8 cellular contexts compared by ENCODE assay signal in genomic region chr18:55096261-55097026, GRCh38.
DNase-seq lines count a peak whose midpoint lies in the region; ATAC-seq and TF ChIP-seq lines count a peak whose summit lies in the region.

No MANE protein-coding gene starts in this region.

- no peak overlapping the region for H3K9ac ChIP-seq in adipocyte (ENCODE audit: low read length)

- intact Hi-C loops in activated CD4-positive, alpha-beta memory T cell treated with anti-CD3 and anti-CD28 coated beads for 36 hours (cut with micrococcal nuclease) = no loop called here

- H3K36me3 Mint-ChIP-seq in type B pancreatic cell = no peaks in the 10 kb centered on the region
- H3K36me3 Mint-ChIP-seq in activated CD4-positive, alpha-beta memory T cell treated with anti-CD3 and anti-CD28 coated beads for 36 hours = no peaks in the 10 kb centered on the region

- H3K9me3 Mint-ChIP-seq in type B pancreatic cell = no peaks in the 10 kb centered on the region
- H3K9me3 Mint-ChIP-seq in activated CD4-positive, alpha-beta memory T cell treated with anti-CD3 and anti-CD28 coated beads for 36 hours = no peaks in the 10 kb centered on the region

- CTCF ChIA-PET in activated CD4-positive, alpha-beta memory T cell treated with anti-CD3 and anti-CD28 coated beads for 36 hours (lab: Charles Lee) = no interaction called here

- H3K4me3 ChIP-seq in adipocyte (ENCODE audit: low read length) = no peak overlapping the region

- H3K9me3 ChIP-seq in adipocyte (ENCODE audit: control insufficient read depth, low read length) = no peaks in the 10 kb centered on the region

- peaks cover 35% of the 10 kb centered on the region for H3K4me1 Mint-ChIP-seq in type B pancreatic cell (ENCODE audit: unreplicated experiment)
- H3K4me1 Mint-ChIP-seq in activated CD4-positive, alpha-beta memory T cell treated with anti-CD3 and anti-CD28 coated beads for 36 hours (ENCODE audit: low read depth) = no peaks in the 10 kb centered on the region

- no peak overlapping the region for H3K4me3 Mint-ChIP-seq in type B pancreatic cell
- no peak overlapping the region for H3K4me3 Mint-ChIP-seq in activated CD4-positive, alpha-beta memory T cell treated with anti-CD3 and anti-CD28 coated beads for 36 hours

- peaks cover 6% of the 10 kb centered on the region for H3K4me1 ChIP-seq in adipocyte (ENCODE audit: control insufficient read depth, insufficient read depth, low read length)

- no peaks in the 10 kb centered on the region for H3K36me3 ChIP-seq in adipocyte (ENCODE audit: control insufficient read depth, insufficient read depth, low read length, severe bottlenecking)

- H3K27me3 ChIP-seq in adipocyte (replicated peaks; ENCODE audit: control insufficient read depth, insufficient read depth, low read length) = no peaks in the 10 kb centered on the region

- DNase-seq in AG08396 (ENCODE audit: low spot score) (peak; percentile 44), LHCN-M2 (ENCODE audit: low read depth) (peak; percentile 75), adipocyte (ENCODE audit: low read depth) (peak; percentile 82), iPS DF 4.7 (ENCODE audit: extremely low read depth, low spot score) (peak; percentile 25), type B pancreatic cell (ENCODE audit: extremely low spot score, unreplicated experiment) (no peak), DMS153 (lab: John Stamatoyannopoulos, UW) (no peak)
- no peak for DNase-seq in activated CD4-positive, alpha-beta memory T cell treated with anti-CD3 and anti-CD28 coated beads for 36 hours

- ATAC-seq in GM18867 (IDR thresholded peaks at IDR 0.05; ENCODE audit: unreplicated experiment) = peak; percentile 81

- H3K27ac Mint-ChIP-seq in type B pancreatic cell = no peak overlapping the region
- H3K27ac Mint-ChIP-seq in activated CD4-positive, alpha-beta memory T cell treated with anti-CD3 and anti-CD28 coated beads for 36 hours = no peak overlapping the region

- POLR2A ChIA-PET in activated CD4-positive, alpha-beta memory T cell treated with anti-CD3 and anti-CD28 coated beads for 36 hours (lab: Charles Lee) = no interaction called here

- peak; percentile 34 for TF ChIP-seq CTCF in type B pancreatic cell (conservative IDR thresholded peaks at IDR 0.05)

- peaks cover 8% of the 10 kb centered on the region for H3K27me3 Mint-ChIP-seq in type B pancreatic cell
- no peaks in the 10 kb centered on the region for H3K27me3 Mint-ChIP-seq in activated CD4-positive, alpha-beta memory T cell treated with anti-CD3 and anti-CD28 coated beads for 36 hours

Comparison
In these comparisons a context has a peak if more than half of its experiments do, and no peak if none do; other contexts are left out.
1. DNase-seq: peak in AG08396 (single experiment), LHCN-M2 (single experiment), adipocyte (single experiment) and iPS DF 4.7 (single experiment); none in type B pancreatic cell (single experiment), activated CD4-positive, alpha-beta memory T cell treated with anti-CD3 and anti-CD28 coated beads for 36 hours (single experiment) and DMS153 (single experiment).